In the genomic region with DNA sequence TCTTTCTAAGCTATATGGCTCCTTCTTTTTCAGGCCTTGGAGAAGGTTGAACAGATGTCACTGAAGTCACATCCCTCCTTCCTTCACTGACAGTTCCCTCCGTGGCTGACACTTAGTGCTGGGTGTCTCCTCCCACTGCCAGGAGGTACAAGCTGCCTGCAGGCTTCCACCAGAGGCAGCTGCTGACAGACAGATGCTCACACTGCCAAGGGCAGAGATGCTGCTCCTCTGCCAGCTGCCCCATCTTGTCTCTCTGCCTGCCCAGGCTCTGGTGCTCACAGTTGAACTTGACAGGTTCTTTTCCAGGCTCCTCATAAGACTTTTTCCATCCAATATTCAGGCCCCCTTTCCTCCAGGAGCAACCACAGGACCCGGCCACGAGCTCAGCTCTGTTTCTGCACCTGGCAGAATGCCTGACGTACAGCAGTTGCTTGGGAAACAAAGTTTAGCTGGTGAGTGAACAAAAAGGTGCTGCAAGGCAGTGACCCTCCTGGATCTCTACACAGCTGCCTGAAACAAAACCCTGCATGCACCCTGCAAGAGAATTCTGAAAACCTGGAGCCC, we compare ENCODE assay signal across 14 cellular contexts.
DNase-seq lines count a peak whose midpoint lies in the region.
"Had no signal": no experiment of that assay in that cellular context is flagged by ENCODE, and none has a peak within 500 bp of the region (broad histone marks: within the 10 kb centered on the region; RNA-seq: fewer than 3 reads in every experiment).

No MANE protein-coding gene starts in this region.

- peak overlapping the region; percentile 54 for H2AFZ ChIP-seq in neuronal stem cell (ENCODE audit: low read length)
- H2AFZ ChIP-seq: hepatocyte had no signal

- H3K4me3 ChIP-seq in SK-N-MC (peak overlapping the region; percentile 70), neuronal stem cell (ENCODE audit: low read length in 2 of 2) (no peak overlapping the region)
- H3K4me3 ChIP-seq: hepatocyte, smooth muscle cell, testis had no signal

- no peak overlapping the region for H2BK15ac ChIP-seq in neuronal stem cell (ENCODE audit: low read length)

- H3K36me3 ChIP-seq in SK-N-MC (ENCODE audit: insufficient read depth, low read length): no peaks in the 10 kb centered on the region
- no peaks in the 10 kb centered on the region for H3K36me3 ChIP-seq in neuronal stem cell (replicated peaks in 1 of 2; ENCODE audit: control insufficient read depth in 2 of 2, insufficient read depth in 2 of 2, low read length in 2 of 2)

- H3K23ac ChIP-seq in neuronal stem cell (ENCODE audit: low read depth, low read length, poor library complexity): no peak overlapping the region

- H3K79me1 ChIP-seq in neuronal stem cell (ENCODE audit: low read depth, low read length): no peaks in the 10 kb centered on the region

- DNase-seq in LHCN-M2 (ENCODE audit: low read depth) (peak; percentile 60), NCI-H146 treated with DMSO at 0.1 percent for 48 hours (lab: John Stamatoyannopoulos, UW; ENCODE audit: unreplicated experiment) (peak; percentile 52), SK-N-MC (ENCODE audit: low read depth, low spot score) (no peak), neuronal stem cell (ENCODE audit: low spot score) (no peak), COR-L47 (lab: John Stamatoyannopoulos, UW) (no peak)
- DNase-seq in stimulated activated CD4-positive, alpha-beta T cell treated with anti-CD3 and anti-CD28 coated beads, Interleukin-1b, Interleukin-23, amount 100 ng/mL, for 48 hours: no peak
- DNase-seq in activated T-cell treated with anti-CD3 and anti-CD28 coated beads, Interleukin-2, amount 50 U/mL, for 1 hour: no peak
- DNase-seq: effector CD8-positive, alpha-beta T cell; kidney; NCI-H2081 treated with DMSO at 0.1 percent for 48 hours; occipital lobe; testis had no signal

- peak overlapping the region; percentile 48 for H3K9ac ChIP-seq in SK-N-MC (ENCODE audit: insufficient read length)
- H3K9ac ChIP-seq in neuronal stem cell (ENCODE audit: low read depth, low read length, poor library complexity): no peak overlapping the region

- no peak overlapping the region for H4K91ac ChIP-seq in neuronal stem cell (ENCODE audit: low read depth, low read length, poor library complexity)

- no peak overlapping the region for H3K18ac ChIP-seq in neuronal stem cell (ENCODE audit: low read length)

- H2BK120ac ChIP-seq in neuronal stem cell (ENCODE audit: low read depth, low read length): no peak overlapping the region

- no peak overlapping the region for H3K4me2 ChIP-seq in neuronal stem cell (ENCODE audit: insufficient read depth, low read length, poor library complexity, severe bottlenecking)
- H3K4me2 ChIP-seq: hepatocyte, smooth muscle cell had no signal

- no peak overlapping the region for H3K4ac ChIP-seq in neuronal stem cell (ENCODE audit: low read length)

- H3K27ac ChIP-seq in SK-N-MC (peak overlapping the region; percentile 94), neuronal stem cell (replicated peaks; ENCODE audit: low read length) (no peak overlapping the region)
- H3K27ac ChIP-seq: hepatocyte, testis had no signal

- no peak overlapping the region for H2AK5ac ChIP-seq in neuronal stem cell (ENCODE audit: low read depth, low read length)

- peaks cover 4 to 26% of the 10 kb centered on the region in 2 donors for H3K4me1 ChIP-seq in neuronal stem cell (ENCODE audit: control insufficient read depth in 2 of 2, insufficient read depth in 1 of 2, low read depth in 1 of 2, low read length in 2 of 2)
- H3K4me1 ChIP-seq: testis had no signal

- H3K9me3 ChIP-seq in SK-N-MC (ENCODE audit: low read depth, low read length) (no peaks in the 10 kb centered on the region), neuronal stem cell (replicated peaks in 1 of 2; ENCODE audit: control insufficient read depth in 2 of 2, insufficient read depth in 1 of 2, low read depth in 1 of 2, low read length in 2 of 2) (no peaks in the 10 kb centered on the region)
- H3K9me3 ChIP-seq: testis had no signal

- WGBS in neuronal stem cell (ENCODE audit: extremely low coverage in 2 of 2, insufficient read length in 2 of 2, insufficient replicate concordance in 1 of 2), 2 donors: no CpG with 5 or more reads among the region's 4 CpGs

- no peak overlapping the region for H2BK5ac ChIP-seq in neuronal stem cell (ENCODE audit: low read length)

- no peaks in the 10 kb centered on the region for H3K27me3 ChIP-seq in neuronal stem cell (ENCODE audit: control insufficient read depth in 3 of 3, insufficient read depth in 3 of 3, low read depth in 1 of 3, low read length in 3 of 3)
- H3K27me3 ChIP-seq: hepatocyte, testis had no signal

- no peak overlapping the region for H2BK12ac ChIP-seq in neuronal stem cell (ENCODE audit: low read length)

- H3K14ac ChIP-seq in neuronal stem cell (ENCODE audit: low read length): no peak overlapping the region

- H4K8ac ChIP-seq in neuronal stem cell (ENCODE audit: low read depth, low read length): no peak overlapping the region

Comparison
In these comparisons a context has a peak if more than half of its experiments do, and no peak if none do; other contexts are left out.
1. DNase-seq: peak in LHCN-M2 (single experiment) and NCI-H146 treated with DMSO at 0.1 percent for 48 hours (single experiment); none in SK-N-MC (single experiment), neuronal stem cell (single experiment), stimulated activated CD4-positive, alpha-beta T cell treated with anti-CD3 and anti-CD28 coated beads, Interleukin-1b, Interleukin-23, amount 100 ng/mL, for 48 hours (single experiment), COR-L47 (single experiment) and activated T-cell treated with anti-CD3 and anti-CD28 coated beads, Interleukin-2, amount 50 U/mL, for 1 hour (single experiment).